ENCODE assay signal across 8 cellular contexts in genomic region chr7:100837099-100837836, GRCh38. TPM values are rescaled to one million over a fixed set of nuclear protein-coding genes. Genes with fewer than 3 reads are reported as not detected.
DNase-seq lines count a peak whose midpoint lies in the region; ATAC-seq, FAIRE-seq and TF ChIP-seq lines count a peak whose summit lies in the region.

No MANE protein-coding gene starts in this region.

- H3K4me1 ChIP-seq in CD4-positive, CD25-positive, alpha-beta regulatory T cell (ENCODE audit: control insufficient read depth, insufficient read depth, low read length, poor library complexity, severe bottlenecking): no peaks in the 10 kb centered on the region

- no peak overlapping the region for H3K27ac ChIP-seq in CD4-positive, CD25-positive, alpha-beta regulatory T cell (ENCODE audit: insufficient read depth, low read length, poor library complexity, severe bottlenecking)
- H3K27ac ChIP-seq in skin epidermis: peak overlapping the region in 19 of 21 experiments; percentile 8 to 89 (median 77)

- H3K27me3 Mint-ChIP-seq in CD4-positive, CD25-positive, alpha-beta regulatory T cell: peaks cover 2% of the 10 kb centered on the region
- no peaks in the 10 kb centered on the region for H3K27me3 Mint-ChIP-seq in activated B cell treated with CpG ODN at 0.5 μM for 24 hours

- POLR2A ChIA-PET in activated B cell treated with CpG ODN at 0.5 μM for 24 hours (lab: Charles Lee): interaction anchor here (0.6 to 1.9 kb wide), 5 partner anchors 15 to 755 kb away, joined by 3 to 7 read pairs (median 3); partner anchors contain the start of genes FBXO24, LRCH4 and SLC12A9

- peaks cover 0 to 16% (median 8%) of the 10 kb centered on the region in 4 donors for H3K4me1 Mint-ChIP-seq in CD4-positive, CD25-positive, alpha-beta regulatory T cell
- peaks cover 17% of the 10 kb centered on the region for H3K4me1 Mint-ChIP-seq in activated B cell treated with CpG ODN at 0.5 μM for 24 hours

- CTCF ChIA-PET in activated B cell treated with CpG ODN at 0.5 μM for 24 hours (lab: Charles Lee): interaction anchor here (3.1 kb wide), 1 partner anchor 15 kb away, joined by 10 read pairs; the partner anchor contains the start of gene SLC12A9

- intact Hi-C loops in activated B cell treated with CpG ODN at 0.5 μM for 24 hours (cut with micrococcal nuclease): loop anchor here (1.0 kb wide), 2 partner anchors 15 to 34 kb away; partner anchors contain the start of gene SLC12A9

- H3K27ac Mint-ChIP-seq in CD4-positive, CD25-positive, alpha-beta regulatory T cell: peak overlapping the region; percentile 82 to 88 (median 86)
- peak overlapping the region; percentile 85 for H3K27ac Mint-ChIP-seq in activated B cell treated with CpG ODN at 0.5 μM for 24 hours

- peak; percentile 97 to 98 for ATAC-seq in CD4-positive, CD25-positive, alpha-beta regulatory T cell (ENCODE audit: low read depth in 2 of 2)
- peak; percentile 87 for ATAC-seq in GM21619 (IDR thresholded peaks at IDR 0.05; ENCODE audit: unreplicated experiment)
- peak; percentile 97 for ATAC-seq in activated B cell treated with CpG ODN at 0.5 μM for 24 hours (ENCODE audit: low read depth)
- ATAC-seq in HG02970 (IDR thresholded peaks at IDR 0.05; ENCODE audit: low FRiP score, unreplicated experiment): no peak

- H3K9me3 Mint-ChIP-seq in CD4-positive, CD25-positive, alpha-beta regulatory T cell: peaks cover 0 to 2% (median 0%) of the 10 kb centered on the region in 7 donors
- no peaks in the 10 kb centered on the region for H3K9me3 Mint-ChIP-seq in activated B cell treated with CpG ODN at 0.5 μM for 24 hours

- FAIRE-seq in bronchial epithelial cell (lab: Jason Lieb, UNC): no peak

- H3K36me3 ChIP-seq in CD4-positive, CD25-positive, alpha-beta regulatory T cell (ENCODE audit: control insufficient read depth, insufficient read depth, low read length): no peaks in the 10 kb centered on the region
- H3K36me3 ChIP-seq in bronchial epithelial cell (ENCODE audit: control insufficient read depth, insufficient read depth, low read length): no peaks in the 10 kb centered on the region

- H3K4me3 Mint-ChIP-seq in CD4-positive, CD25-positive, alpha-beta regulatory T cell: peak overlapping the region; percentile 80 to 94 (median 88)
- peak overlapping the region; percentile 89 for H3K4me3 Mint-ChIP-seq in activated B cell treated with CpG ODN at 0.5 μM for 24 hours

- no peaks in the 10 kb centered on the region for H3K27me3 ChIP-seq in CD4-positive, CD25-positive, alpha-beta regulatory T cell (ENCODE audit: control insufficient read depth, insufficient read depth, low read length)
- H3K27me3 ChIP-seq in bronchial epithelial cell (ENCODE audit: control insufficient read depth, insufficient read depth, low read length): no peaks in the 10 kb centered on the region

- DNase-seq in CD4-positive, CD25-positive, alpha-beta regulatory T cell: peak; percentile 54 to 86 (median 59)
- DNase-seq in NCI-H1930 (lab: John Stamatoyannopoulos, UW): peak; percentile 92 to 94
- DNase-seq in activated B cell treated with CpG ODN at 0.5 μM for 24 hours: peak; percentile 67
- peak; percentile 72 for DNase-seq in bronchial epithelial cell (ENCODE audit: low read depth)
- peak; percentile 85 for DNase-seq in iPS-NIHi7 (ENCODE audit: extremely low spot score)

- peak overlapping the region; percentile 61 for H3K4me3 ChIP-seq in CD4-positive, CD25-positive, alpha-beta regulatory T cell (ENCODE audit: low read depth, low read length)
- peak overlapping the region; percentile 24 for H3K4me3 ChIP-seq in bronchial epithelial cell (ENCODE audit: low read depth, low read length)
- peak overlapping the region; percentile 10 to 42 (median 28) for H3K4me3 ChIP-seq in skin epidermis

- no peaks in the 10 kb centered on the region for H3K9me3 ChIP-seq in CD4-positive, CD25-positive, alpha-beta regulatory T cell (ENCODE audit: control insufficient read depth in 2 of 2, low read length in 2 of 2)

- TF ChIP-seq CTCF in activated B cell treated with CpG ODN at 0.5 μM for 24 hours (IDR thresholded peaks at IDR 0.05) (no peak), bronchial epithelial cell (IDR thresholded peaks at IDR 0.05; ENCODE audit: insufficient read depth, low read length, severe bottlenecking) (no peak)

- H3K36me3 Mint-ChIP-seq in CD4-positive, CD25-positive, alpha-beta regulatory T cell: no peaks in the 10 kb centered on the region
- no peaks in the 10 kb centered on the region for H3K36me3 Mint-ChIP-seq in activated B cell treated with CpG ODN at 0.5 μM for 24 hours (ENCODE audit: low read depth)

RNA-seq across cellular contexts. Expression of gene EPHB4, which starts 9.9 kb away (rescaled TPM):
- total RNA-seq in CD4-positive, CD25-positive, alpha-beta regulatory T cell: 3.0 TPM
- not detected for polyA plus RNA-seq in CD4-positive, CD25-positive, alpha-beta regulatory T cell
- total RNA-seq in activated B cell treated with CpG ODN at 0.5 μM for 24 hours (2.5 and 4.1 TPM in 2 replicates), bronchial epithelial cell (104 and 153 TPM in 2 replicates)

RNA-seq across cellular contexts. Expression of gene SLC12A9, which starts 15.2 kb away (rescaled TPM):
- 42.7 TPM for total RNA-seq in CD4-positive, CD25-positive, alpha-beta regulatory T cell
- 1 to 10 TPM; 5.7 to 8.6 (median 6.1) TPM for polyA plus RNA-seq in CD4-positive, CD25-positive, alpha-beta regulatory T cell
- total RNA-seq in activated B cell treated with CpG ODN at 0.5 μM for 24 hours (48.0 and 48.9 TPM in 2 replicates), bronchial epithelial cell (6.5 and 7.6 TPM in 2 replicates)

RNA-seq across cellular contexts. Expression of gene TRIP6, which starts 29.9 kb away (rescaled TPM):
- 8.4 TPM for total RNA-seq in CD4-positive, CD25-positive, alpha-beta regulatory T cell
- polyA plus RNA-seq in CD4-positive, CD25-positive, alpha-beta regulatory T cell: 1 to 10 TPM; 2.8 to 5.8 (median 3.5) TPM
- total RNA-seq in activated B cell treated with CpG ODN at 0.5 μM for 24 hours (12.6 and 16.9 TPM in 2 replicates), bronchial epithelial cell (33.0 and 70.3 TPM in 2 replicates)

RNA-seq across cellular contexts. Expression of gene SRRT, which starts 37.6 kb away (rescaled TPM):
- total RNA-seq in CD4-positive, CD25-positive, alpha-beta regulatory T cell: 234 TPM
- polyA plus RNA-seq in CD4-positive, CD25-positive, alpha-beta regulatory T cell: 10 to 100 TPM; 31.9 to 40.7 (median 36.7) TPM
- total RNA-seq in activated B cell treated with CpG ODN at 0.5 μM for 24 hours (229 and 244 TPM in 2 replicates), bronchial epithelial cell (26.9 and 29.3 TPM in 2 replicates)

RNA-seq across cellular contexts. Expression of gene UFSP1, which starts 52.2 kb away (rescaled TPM):
- 0.94 TPM for total RNA-seq in CD4-positive, CD25-positive, alpha-beta regulatory T cell
- 1 to 10 TPM in 3 of 4 donors, under 1 TPM in 1; 0.39 to 4.8 (median 1.9) TPM for polyA plus RNA-seq in CD4-positive, CD25-positive, alpha-beta regulatory T cell
- total RNA-seq in activated B cell treated with CpG ODN at 0.5 μM for 24 hours (3.4 and 4.5 TPM in 2 replicates), bronchial epithelial cell (4.2 and 4.7 TPM in 2 replicates)

Comparison
In these comparisons a context has a peak if more than half of its experiments do, and no peak if none do; other contexts are left out.
1. RNA of gene EPHB4, which starts 9.9 kb away (total RNA-seq): 104 to 153 TPM in bronchial epithelial cell; 2.5 to 4.1 TPM in activated B cell treated with CpG ODN at 0.5 μM for 24 hours and 3.0 TPM in CD4-positive, CD25-positive, alpha-beta regulatory T cell (single experiment); every median in the first group is over 10 times any median in the second.
2. Peak in every context shown above with its lines, with median percentiles within 50 percentile points of each other: DNase-seq and H3K4me3 ChIP-seq.